ENCODE assay signal across 16 cellular contexts in the genomic region with DNA sequence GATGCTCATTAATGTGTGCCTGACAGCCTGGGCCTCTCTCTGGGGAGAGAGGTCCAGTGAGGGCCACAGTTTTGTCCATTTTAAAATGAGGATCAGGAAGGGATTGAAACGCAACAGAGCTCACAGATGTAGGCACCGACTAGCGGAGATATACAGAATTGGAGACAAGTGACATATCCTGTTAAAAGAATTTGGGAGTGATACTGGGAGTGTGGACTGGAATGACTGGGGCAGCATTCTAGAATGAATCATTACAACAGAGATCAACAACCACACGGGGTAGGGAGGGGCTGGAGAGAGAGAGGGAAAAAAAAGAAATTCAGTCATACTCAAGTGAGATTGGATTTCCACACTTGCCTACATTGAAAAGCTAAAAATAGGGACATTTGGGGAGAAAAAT. TPM values are rescaled to one million over a fixed set of nuclear protein-coding genes. Genes with fewer than 3 reads are reported as not detected.
DNase-seq lines count a peak whose midpoint lies in the region; ATAC-seq, FAIRE-seq and TF ChIP-seq lines count a peak whose summit lies in the region.
"Had no signal": no experiment of that assay in that cellular context is flagged by ENCODE, and none has a peak within 500 bp of the region (broad histone marks: within the 10 kb centered on the region; RNA-seq: fewer than 3 reads in every experiment).

No MANE protein-coding gene starts in this region.

- no peaks in the 10 kb centered on the region for H3K36me3 ChIP-seq in BE2C
- no peaks in the 10 kb centered on the region for H3K36me3 ChIP-seq in brain microvascular endothelial cell (replicated peaks)
- no peaks in the 10 kb centered on the region for H3K36me3 ChIP-seq in HepG2 (replicated peaks in 1 of 2; ENCODE audit: control insufficient read depth in 1 of 2, insufficient read depth in 2 of 2, low read length in 2 of 2)
- H3K36me3 ChIP-seq: gastroesophageal sphincter, left lung, pancreas had no signal

- no peak for TF ChIP-seq POLR2A in HepG2 (IDR thresholded peaks at IDR 0.05; ENCODE audit: insufficient read depth in 1 of 2, low read depth in 2 of 2, low read length in 2 of 2)

- H3K4me3 ChIP-seq in BE2C (ENCODE audit: low read depth, low read length) (no peak overlapping the region), brain microvascular endothelial cell (ENCODE audit: low read depth, low read length) (no peak overlapping the region), HepG2 (replicated peaks in 1 of 3; ENCODE audit: insufficient read depth in 1 of 3, low read depth in 2 of 3, low read length in 3 of 3) (no peak overlapping the region)
- H3K4me3 ChIP-seq: gastroesophageal sphincter, left lung, pancreas had no signal

- H3K79me2 ChIP-seq in HepG2 (ENCODE audit: insufficient read depth, low read length): no peaks in the 10 kb centered on the region

- H4K20me1 ChIP-seq in HepG2 (ENCODE audit: insufficient read depth, low read length): no peaks in the 10 kb centered on the region

- CTCF ChIA-PET in HepG2 (lab: Yijun Ruan, JAX; ENCODE audit: low intra/inter-chr PET ratio, low total read pairs): no interaction called here

- TF ChIP-seq EP300 in HepG2 (IDR thresholded peaks at IDR 0.05; ENCODE audit: low read depth in 2 of 2, low read length in 2 of 2) (no peak), HepG2 (CRISPR knock-in tag; IDR thresholded peaks at IDR 0.05; ENCODE audit: borderline replicate concordance) (no peak)

- WGBS in HepG2 (ENCODE audit: low lambda C conversion rate): 22% methylated on average over 4 of the region's 4 CpGs

- intact Hi-C loops in HepG2 (cut with micrococcal nuclease; ENCODE audit: unreplicated experiment): no loop called here

- no peaks in the 10 kb centered on the region for H3K9me3 ChIP-seq in BE2C
- H3K9me3 ChIP-seq in HepG2 (ENCODE audit: low read length): no peaks in the 10 kb centered on the region
- H3K9me3 ChIP-seq: gastroesophageal sphincter, left lung, pancreas had no signal

- H3K4me1 ChIP-seq in BE2C: peaks cover 3% of the 10 kb centered on the region; the same call in 1 of the 2 replicates
- H3K4me1 ChIP-seq in HepG2 (ENCODE audit: insufficient read depth, low read length): 0 out of 2 replicates have a peak, but pooled peaks cover 6% of the 10 kb centered on the region

- DNase-seq in BE2C (no peak), HT1080 (ENCODE audit: low read depth) (peak; percentile 85), brain microvascular endothelial cell (no peak), HepG2 (ENCODE audit: low spot score) (no peak), DMS79 (lab: John Stamatoyannopoulos, UW) (no peak), DMS53 (lab: John Stamatoyannopoulos, UW) (no peak)
- DNase-seq: activated CD4-positive, alpha-beta T cell treated with anti-CD3 and anti-CD28 coated beads, Interleukin-2, amount 10 ng/mL, durations not matched to agents 7 days and 5 days; CD4-positive, CD25-positive, alpha-beta regulatory T cell; left lung; NCI-H69; pancreas had no signal

- H2AFZ ChIP-seq in HepG2 (ENCODE audit: low read length): no peak overlapping the region

- no peak for FAIRE-seq in HepG2 (lab: Jason Lieb, UNC)
- FAIRE-seq: colon, HTR-8/SVneo, pancreas had no signal

- H3K9ac ChIP-seq in HepG2 (ENCODE audit: insufficient read depth, low read depth, low read length): no peak overlapping the region

- H3K27ac ChIP-seq in brain microvascular endothelial cell: no peak overlapping the region
- no peak overlapping the region for H3K27ac ChIP-seq in HepG2 (ENCODE audit: extremely low read length, insufficient read depth, low read length)
- H3K27ac ChIP-seq: gastroesophageal sphincter, left lung, pancreas had no signal

- POLR2A ChIA-PET in HepG2 (lab: Yijun Ruan, JAX): no interaction called here

- ATAC-seq in HepG2 (no peak; the same call in 1 of the 3 replicates), GM19455 (IDR thresholded peaks at IDR 0.05; ENCODE audit: unreplicated experiment) (no peak), HG03565 (IDR thresholded peaks at IDR 0.05; ENCODE audit: unreplicated experiment) (no peak)
- ATAC-seq: gastroesophageal sphincter, left lung, pancreas had no signal

- peak; percentile 53 for TF ChIP-seq CTCF in BE2C (IDR thresholded peaks at IDR 0.05; ENCODE audit: low read depth, low read length)
- peak; percentile 46 for TF ChIP-seq CTCF in brain microvascular endothelial cell (IDR thresholded peaks at IDR 0.05; ENCODE audit: low read depth, low read length, missing control alignments)
- TF ChIP-seq CTCF in HepG2 (CRISPR knock-in tag; IDR thresholded peaks at IDR 0.05): no peak

- no peaks in the 10 kb centered on the region for H3K27me3 ChIP-seq in BE2C
- H3K27me3 ChIP-seq in brain microvascular endothelial cell (replicated peaks): peaks cover 19% of the 10 kb centered on the region
- peaks cover 3 to 24% of the 10 kb centered on the region in 2 experiments; a peak in 3 of 5 replicates for H3K27me3 ChIP-seq in HepG2 (ENCODE audit: control insufficient read depth in 1 of 2, insufficient read depth in 2 of 2, low read length in 2 of 2)

- no TSS peak for BruUV-seq in HepG2 (replicated peaks; lab: Mats Ljungman, UMichigan)

- in situ Hi-C loops in brain microvascular endothelial cell (cut with HindIII; ENCODE audit: low pct_ligation_motif_present, low sequenced_read_pairs) (no loop called here), HepG2 (cut with HindIII; ENCODE audit: extremely low pct_ligation_motif_present, low pct_unique_long_range_greater_than_20kb) (no loop called here)

- no peak overlapping the region for H3K4me2 ChIP-seq in HepG2 (ENCODE audit: low read depth, low read length)

- no peak for TF ChIP-seq RAD21 in HepG2 (CRISPR knock-in tag; IDR thresholded peaks at IDR 0.05)

TF ChIP-seq in HepG2, 621 proteins besides CTCF, POLR2A, EP300 and RAD21:
- TF ChIP-seq NR2C2 (CRISPR knock-in tag; IDR thresholded peaks at IDR 0.05; ENCODE audit: borderline replicate concordance) (no peak), PHF5A (CRISPR knock-in tag; IDR thresholded peaks at IDR 0.05; ENCODE audit: low read depth, unreplicated experiment) (no peak)
- TF ChIP-seq, protein P1, sequence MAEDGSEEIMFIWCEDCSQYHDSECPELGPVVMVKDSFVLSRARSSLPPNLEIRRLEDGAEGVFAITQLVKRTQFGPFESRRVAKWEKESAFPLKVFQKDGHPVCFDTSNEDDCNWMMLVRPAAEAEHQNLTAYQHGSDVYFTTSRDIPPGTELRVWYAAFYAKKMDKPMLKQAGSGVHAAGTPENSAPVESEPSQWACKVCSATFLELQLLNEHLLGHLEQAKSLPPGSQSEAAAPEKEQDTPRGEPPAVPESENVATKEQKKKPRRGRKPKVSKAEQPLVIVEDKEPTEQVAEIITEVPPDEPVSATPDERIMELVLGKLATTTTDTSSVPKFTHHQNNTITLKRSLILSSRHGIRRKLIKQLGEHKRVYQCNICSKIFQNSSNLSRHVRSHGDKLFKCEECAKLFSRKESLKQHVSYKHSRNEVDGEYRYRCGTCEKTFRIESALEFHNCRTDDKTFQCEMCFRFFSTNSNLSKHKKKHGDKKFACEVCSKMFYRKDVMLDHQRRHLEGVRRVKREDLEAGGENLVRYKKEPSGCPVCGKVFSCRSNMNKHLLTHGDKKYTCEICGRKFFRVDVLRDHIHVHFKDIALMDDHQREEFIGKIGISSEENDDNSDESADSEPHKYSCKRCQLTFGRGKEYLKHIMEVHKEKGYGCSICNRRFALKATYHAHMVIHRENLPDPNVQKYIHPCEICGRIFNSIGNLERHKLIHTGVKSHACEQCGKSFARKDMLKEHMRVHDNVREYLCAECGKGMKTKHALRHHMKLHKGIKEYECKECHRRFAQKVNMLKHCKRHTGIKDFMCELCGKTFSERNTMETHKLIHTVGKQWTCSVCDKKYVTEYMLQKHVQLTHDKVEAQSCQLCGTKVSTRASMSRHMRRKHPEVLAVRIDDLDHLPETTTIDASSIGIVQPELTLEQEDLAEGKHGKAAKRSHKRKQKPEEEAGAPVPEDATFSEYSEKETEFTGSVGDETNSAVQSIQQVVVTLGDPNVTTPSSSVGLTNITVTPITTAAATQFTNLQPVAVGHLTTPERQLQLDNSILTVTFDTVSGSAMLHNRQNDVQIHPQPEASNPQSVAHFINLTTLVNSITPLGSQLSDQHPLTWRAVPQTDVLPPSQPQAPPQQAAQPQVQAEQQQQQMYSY (CRISPR knock-in tag; IDR thresholded peaks at IDR 0.05): 0 out of 2 replicates have a peak, but pooled peaks have one; percentile 47

RNA-seq across cellular contexts. Expression of a gene that starts 2.5 kb away (rescaled TPM):
- 144 TPM for polyA plus RNA-seq in BE2C (2012; ENCODE audit: insufficient read depth, insufficient read length, low read depth)
- 24.2 and 26.3 TPM in 2 replicates for total RNA-seq in HT1080 (2014; rRNA removed; shearing (Covaris generic))
- 8.3 and 12.4 TPM in 2 replicates for polyA plus RNA-seq in HT1080 (2015; cell fraction: cytosol; rRNA removed)
- 72.3 and 72.5 TPM in 2 replicates for polyA plus RNA-seq in HT1080 (2015; cell fraction: nucleus; rRNA removed)
- not detected in 2 replicates for total RNA-seq in HepG2 (2016; rRNA removed; fragmentation: Illumina TruSeq; extraction: Trizol)
- total RNA-seq in HepG2 (2016; cell fraction: cytosol; rRNA removed; fragmentation: Illumina TruSeq; extraction: Trizol; ENCODE audit: low read depth): not detected in 2 replicates
- total RNA-seq in HepG2 (2016; cell fraction: insoluble cytoplasmic fraction; rRNA removed; fragmentation: Illumina TruSeq; extraction: Trizol): not detected in 2 replicates
- not detected in 2 replicates for total RNA-seq in HepG2 (2016; cell fraction: membrane; rRNA removed; fragmentation: Illumina TruSeq; extraction: Trizol)
- total RNA-seq in HepG2 (2016; cell fraction: nucleus; rRNA removed; fragmentation: Illumina TruSeq; extraction: Trizol): not detected in 2 replicates
- polyA plus RNA-seq in HepG2 (2011; rRNA removed): 0.05 TPM in 2 replicates
- 0.05 and 0.15 TPM in 2 replicates for polyA plus RNA-seq in HepG2 (2011; cell fraction: cytosol; rRNA removed)
- polyA plus RNA-seq in HepG2 (2011; cell fraction: nucleus; rRNA removed): 0.13 TPM in 1 of 2 replicates, not detected in the other
- 0.04 and 0.11 TPM in 2 replicates for polyA plus RNA-seq in HepG2 (2012)
- polyA plus RNA-seq in HepG2 (2016; cell fraction: cytosol; fragmentation: Illumina TruSeq; extraction: Trizol; ENCODE audit: low read depth): not detected in 2 replicates
- polyA plus RNA-seq in HepG2 (2016; cell fraction: insoluble cytoplasmic fraction; fragmentation: Illumina TruSeq; extraction: Trizol; ENCODE audit: low read depth): not detected in 2 replicates
- polyA plus RNA-seq in HepG2 (2016; cell fraction: membrane; fragmentation: Illumina TruSeq; extraction: Trizol; ENCODE audit: low read depth): not detected in 2 replicates
- not detected in 2 replicates for polyA plus RNA-seq in HepG2 (2016; cell fraction: nucleus; fragmentation: Illumina TruSeq; extraction: Trizol; ENCODE audit: insufficient read depth, low read depth)
- 1.6 TPM in 1 of 2 replicates, not detected in the other for polyA minus RNA-seq in HepG2 (2011; rRNA and poly(A)+ RNA removed; ENCODE audit: low replicate concordance)
- not detected in 2 replicates for polyA minus RNA-seq in HepG2 (2011; cell fraction: cytosol; rRNA and poly(A)+ RNA removed)
- 0.13 TPM in 1 of 2 replicates, not detected in the other for polyA minus RNA-seq in HepG2 (2011; cell fraction: nucleus; rRNA and poly(A)+ RNA removed)

Comparison
In these comparisons a context has a peak if more than half of its experiments do, and no peak if none do; other contexts are left out.
1. RNA of a gene that starts 2.5 kb away (total RNA-seq): 24.2 to 26.3 TPM in HT1080; not detected in HepG2; every median in the first group is over 10 times any median in the second.